In genomic region chr22:48902983-48903650, GRCh38 we compare ENCODE assay signal across 26 cellular contexts.
"Had no signal": no experiment of that assay in that cellular context is flagged by ENCODE, and none has a peak within 500 bp of the region (broad histone marks: within the 10 kb centered on the region; RNA-seq: fewer than 3 reads in every experiment).

No MANE protein-coding gene starts in this region.

- H3K27me3 Mint-ChIP-seq: activated CD4-positive, alpha-beta memory T cell treated with anti-CD3 and anti-CD28 coated beads, Interleukin-2, amount 10 ng/mL, durations not matched to agents 7 days and 5 days; activated CD4-positive, alpha-beta T cell treated with anti-CD3 and anti-CD28 coated beads, Interleukin-2, amount 10 ng/mL, durations not matched to agents 7 days and 5 days; T-helper 17 cell had no signal

- DNase-seq: activated CD4-positive, alpha-beta memory T cell treated with anti-CD3 and anti-CD28 coated beads, Interleukin-2, amount 10 ng/mL, durations not matched to agents 7 days and 5 days; activated CD4-positive, alpha-beta T cell treated with anti-CD3 and anti-CD28 coated beads for 1 hour; activated CD4-positive, alpha-beta T cell treated with anti-CD3 and anti-CD28 coated beads, Interleukin-2, amount 10 ng/mL, durations not matched to agents 7 days and 5 days; activated T-cell treated with anti-CD3 and anti-CD28 coated beads, Interleukin-2, amount 50 U/mL, for 1 hour; anterior cingulate cortex; body of pancreas; foreskin fibroblast; hypothalamus; immature natural killer cell; left lung; mesendoderm; mucosa of descending colon; pancreas; psoas muscle; SK-N-SH; stimulated activated CD4-positive, alpha-beta T cell treated with anti-CD3 and anti-CD28 coated beads, Interleukin-2, amount 100 ng/mL, for 48 hours; stimulated activated naive CD4-positive, alpha-beta T cell treated with Interleukin-2 at 50 U/mL for 16 hours; SW 1271; T-helper 17 cell had no signal

- H3K9me2 ChIP-seq: SK-N-SH had no signal

- H3K9me3 ChIP-seq: body of pancreas, left lung, mucosa of descending colon, pancreas, psoas muscle, SK-N-SH, tibial nerve, vagina had no signal

- H3K36me3 ChIP-seq: cardiac muscle cell, left lung, pancreas, tibial nerve, vagina had no signal

- H3K4me3 Mint-ChIP-seq: activated CD4-positive, alpha-beta memory T cell treated with anti-CD3 and anti-CD28 coated beads, Interleukin-2, amount 10 ng/mL, durations not matched to agents 7 days and 5 days; activated CD4-positive, alpha-beta T cell treated with anti-CD3 and anti-CD28 coated beads, Interleukin-2, amount 10 ng/mL, durations not matched to agents 7 days and 5 days; activated naive CD8-positive, alpha-beta T cell; immature natural killer cell; natural killer cell treated with Interleukin-12 subunit alpha and Interleukin-12 subunit beta and Interleukin-15 and Interleukin-18, amount 100 ng/mL, for 72 hours; T-helper 17 cell had no signal

- H3K27me3 ChIP-seq: body of pancreas, cardiac muscle cell, pancreas, tibial nerve, vagina had no signal

- H3K9me3 Mint-ChIP-seq: activated CD4-positive, alpha-beta memory T cell treated with anti-CD3 and anti-CD28 coated beads, Interleukin-2, amount 10 ng/mL, durations not matched to agents 7 days and 5 days; activated CD4-positive, alpha-beta T cell treated with anti-CD3 and anti-CD28 coated beads, Interleukin-2, amount 10 ng/mL, durations not matched to agents 7 days and 5 days; immature natural killer cell; natural killer cell treated with Interleukin-12 subunit alpha and Interleukin-12 subunit beta and Interleukin-15 and Interleukin-18, amount 100 ng/mL, for 72 hours had no signal

- H3K9ac ChIP-seq: SK-N-SH had no signal

- H3K4me1 ChIP-seq: body of pancreas, left lung, pancreas, psoas muscle, tibial nerve, vagina had no signal

- H3K4me3 ChIP-seq: body of pancreas, cardiac muscle cell, left lung, lung, mucosa of descending colon, pancreas, psoas muscle, tibial nerve, vagina had no signal

- H3K27ac Mint-ChIP-seq: activated CD4-positive, alpha-beta memory T cell treated with anti-CD3 and anti-CD28 coated beads, Interleukin-2, amount 10 ng/mL, durations not matched to agents 7 days and 5 days; activated CD4-positive, alpha-beta T cell treated with anti-CD3 and anti-CD28 coated beads, Interleukin-2, amount 10 ng/mL, durations not matched to agents 7 days and 5 days; activated naive CD8-positive, alpha-beta T cell; immature natural killer cell; natural killer cell treated with Interleukin-12 subunit alpha and Interleukin-12 subunit beta and Interleukin-15 and Interleukin-18, amount 100 ng/mL, for 72 hours; T-helper 17 cell had no signal

- H3K27ac ChIP-seq: body of pancreas, cardiac muscle cell, left lung, pancreas, psoas muscle, tibial nerve, vagina had no signal

- H3K4me1 Mint-ChIP-seq: activated CD4-positive, alpha-beta memory T cell treated with anti-CD3 and anti-CD28 coated beads, Interleukin-2, amount 10 ng/mL, durations not matched to agents 7 days and 5 days; activated CD4-positive, alpha-beta T cell treated with anti-CD3 and anti-CD28 coated beads, Interleukin-2, amount 10 ng/mL, durations not matched to agents 7 days and 5 days; immature natural killer cell; T-helper 17 cell had no signal

- FAIRE-seq: pancreas had no signal

- ATAC-seq: body of pancreas; esophagus mucosa; left lung; mucosa of descending colon; natural killer cell treated with Interleukin-12 subunit alpha and Interleukin-12 subunit beta and Interleukin-15 and Interleukin-18, amount 100 ng/mL, for 72 hours; pancreas; psoas muscle; T-helper 17 cell had no signal

- H3K36me3 Mint-ChIP-seq: activated naive CD8-positive, alpha-beta T cell; immature natural killer cell; natural killer cell treated with Interleukin-12 subunit alpha and Interleukin-12 subunit beta and Interleukin-15 and Interleukin-18, amount 100 ng/mL, for 72 hours had no signal

- H3K4me2 ChIP-seq: SK-N-SH had no signal
